In the genomic region with DNA sequence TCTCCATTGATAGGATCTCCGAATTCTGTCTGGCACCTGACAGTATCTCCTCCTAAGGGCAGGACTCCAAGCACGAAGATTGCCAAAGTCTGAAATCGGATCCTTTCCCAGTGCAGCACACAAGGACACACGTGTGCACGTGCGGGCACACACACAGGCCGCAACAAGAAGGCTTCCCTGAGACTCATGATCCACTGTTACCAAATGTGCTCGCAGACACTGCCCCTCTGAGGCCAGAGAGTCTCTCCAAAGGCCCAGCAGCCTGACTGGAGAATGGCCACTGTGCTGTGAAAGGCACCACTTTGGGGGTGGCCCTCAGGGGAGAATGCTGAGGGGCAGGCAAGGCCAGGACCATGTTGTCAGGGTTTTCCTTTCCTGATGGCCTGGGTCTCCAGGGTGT, we compare ENCODE assay signal across 11 cellular contexts.
DNase-seq lines count a peak whose midpoint lies in the region; ATAC-seq, FAIRE-seq and TF ChIP-seq lines count a peak whose summit lies in the region.
"Had no signal": no experiment of that assay in that cellular context is flagged by ENCODE, and none has a peak within 500 bp of the region (broad histone marks: within the 10 kb centered on the region; RNA-seq: fewer than 3 reads in every experiment).

No MANE protein-coding gene starts in this region.

- no peak overlapping the region for H2BK120ac ChIP-seq in H1 (replicated peaks; ENCODE audit: low read depth, low read length)

- H3K4ac ChIP-seq in H1 (replicated peaks; ENCODE audit: insufficient read length, low read depth, low read length) = no peak overlapping the region

- no peak overlapping the region for H2BK15ac ChIP-seq in H1 (ENCODE audit: low read length)

- no peak overlapping the region for H3K18ac ChIP-seq in H1 (ENCODE audit: extremely low read depth, low read length)

- H3K9me3 ChIP-seq in H1 (ENCODE audit: insufficient read depth in 2 of 2, low read depth in 1 of 2, low read length in 1 of 2) = no peaks in the 10 kb centered on the region
- H3K9me3 ChIP-seq in tibial artery = no peaks in the 10 kb centered on the region

- peak; percentile 27 for DNase-seq in NCI-H82 (lab: John Stamatoyannopoulos, UW)
- no peak for DNase-seq in NCI-H82 treated with DMSO at 0.1 percent for 48 hours (lab: John Stamatoyannopoulos, UW; ENCODE audit: unreplicated experiment)
- DNase-seq in H1 (ENCODE audit: low read depth in 1 of 2, low spot score in 2 of 2) = no peak
- DNase-seq in tibial artery = peak in 1 of 2 donors; percentile 35
- DNase-seq in activated CD4-positive, CD25-positive, alpha-beta regulatory T cell (lab: John Stamatoyannopoulos, UW) = no peak
- DNase-seq in NCI-H146 (lab: John Stamatoyannopoulos, UW) = no peak
- DNase-seq: DND-41; naive B cell; stimulated activated CD4-positive, alpha-beta T cell treated with anti-CD3 and anti-CD28 coated beads, Interleukin-2, amount 100 ng/mL, for 48 hours had no signal

- H3K23ac ChIP-seq in H1 (ENCODE audit: insufficient read length) = no peak overlapping the region

- H3K79me2 ChIP-seq in H1 (ENCODE audit: control insufficient read depth in 1 of 2, insufficient read depth in 2 of 2, low read length in 2 of 2) = no peaks in the 10 kb centered on the region

- H3K14ac ChIP-seq in H1 (ENCODE audit: insufficient read length) = no peak overlapping the region

- no peak overlapping the region for H2BK5ac ChIP-seq in H1 (ENCODE audit: low read depth, low read length)

- 88% methylated on average over 8 of the region's 8 CpGs; no CpG with 5 or more reads in 1 of the 2 experiments for WGBS in H1 (ENCODE audit: extremely low coverage in 1 of 2, insufficient coverage in 1 of 2, insufficient read length in 1 of 2, insufficient replicate concordance in 2 of 2, low coverage in 1 of 2, low lambda C conversion rate in 2 of 2, missing lambda C conversion rate in 1 of 2), 2 experiments

- H2BK12ac ChIP-seq in H1 (ENCODE audit: low read depth, low read length) = no peak overlapping the region

- no peak for TF ChIP-seq EP300 in H1 (IDR thresholded peaks at IDR 0.05; ENCODE audit: borderline replicate concordance in 1 of 2, low read depth in 2 of 2, low read length in 2 of 2)

- TF ChIP-seq CTCF in H1 (IDR thresholded peaks at IDR 0.05; ENCODE audit: control extremely low read depth in 1 of 3, insufficient read depth in 1 of 3, low read depth in 1 of 3, low read length in 3 of 3) (peak; percentile 9 to 32 (median 29); a peak in 3 of 4 replicates), tibial artery (IDR thresholded peaks at IDR 0.05) (peak in 1 of 2 experiments; percentile 5)

- POLR2A ChIA-PET in H1 (lab: Charles Lee; ENCODE audit: partially characterized antibody) = interaction anchor here (1.2 to 1.7 kb wide), 2 partner anchors 13 to 319 kb away, joined by 3 to 5 read pairs; no protein-coding TSS in a partner anchor

- CTCF ChIA-PET in H1 (lab: Charles Lee; ENCODE audit: partially characterized antibody) = interaction anchor here (0.8 to 3.9 kb wide), 6 partner anchors 11 to 320 kb away, joined by 3 to 33 read pairs (median 8); no protein-coding TSS in a partner anchor

- no peak overlapping the region for H3K4me3 ChIP-seq in H1 (ENCODE audit: extremely low read depth in 1 of 4, insufficient read depth in 2 of 4, low read depth in 3 of 4, low read length in 4 of 4)
- no peak overlapping the region for H3K4me3 ChIP-seq in tibial artery

- no peak overlapping the region for H2AFZ ChIP-seq in H1 (ENCODE audit: low read length)

- ATAC-seq in GM19324 (IDR thresholded peaks at IDR 0.05; ENCODE audit: low FRiP score, unreplicated experiment) = no peak

- H3K9ac ChIP-seq in H1 (replicated peaks in 1 of 4; ENCODE audit: extremely low read depth in 1 of 4, low read depth in 3 of 4, low read length in 3 of 4) = no peak overlapping the region

- no peak for TF ChIP-seq POLR2A in H1 (IDR thresholded peaks at IDR 0.05; ENCODE audit: control extremely low read depth in 1 of 2, low read depth in 2 of 2, low read length in 2 of 2)

- H2BK20ac ChIP-seq in H1 (ENCODE audit: low read length) = no peak overlapping the region

- intact Hi-C loops in tibial artery (cut with DNase I; ENCODE audit: low total_unique reads) = no loop called here

- H3K36me3 ChIP-seq in H1 (ENCODE audit: control insufficient read depth in 2 of 4, insufficient read depth in 4 of 4, low read length in 3 of 4) = no peaks in the 10 kb centered on the region
- no peaks in the 10 kb centered on the region for H3K36me3 ChIP-seq in tibial artery

- H3K27ac ChIP-seq in H1 (ENCODE audit: low read depth, low read length) = no peak overlapping the region
- peak overlapping the region; percentile 38 for H3K27ac ChIP-seq in layer of hippocampus (ENCODE audit: low read depth, low read length)
- peak overlapping the region; percentile 13 to 44 for H3K27ac ChIP-seq in tibial artery

- no peaks in the 10 kb centered on the region for H3K79me1 ChIP-seq in H1 (ENCODE audit: low read depth, low read length)

- H3K4me1 ChIP-seq in H1 (replicated peaks in 1 of 4; ENCODE audit: control insufficient read depth in 3 of 4, insufficient read depth in 4 of 4, low read length in 3 of 4) = no peaks in the 10 kb centered on the region
- H3K4me1 ChIP-seq in tibial artery = peaks cover 0 to 20% (median 5%) of the 10 kb centered on the region in 4 donors

- no peak overlapping the region for H3K56ac ChIP-seq in H1 (replicated peaks; ENCODE audit: insufficient read length, low read depth, low read length)

- H4K20me1 ChIP-seq in H1 (replicated peaks in 1 of 2; ENCODE audit: control insufficient read depth in 1 of 2, insufficient read depth in 2 of 2, low read length in 2 of 2) = no peaks in the 10 kb centered on the region

- no peak overlapping the region for H4K5ac ChIP-seq in H1 (ENCODE audit: insufficient read length, low read depth, low read length)

- no peak overlapping the region for H4K91ac ChIP-seq in H1 (replicated peaks; ENCODE audit: insufficient read length, low read length)

- no peaks in the 10 kb centered on the region for H3K23me2 ChIP-seq in H1 (ENCODE audit: low read depth, low read length)

- no peak overlapping the region for H2AK5ac ChIP-seq in H1 (ENCODE audit: low read depth, low read length)

- peak; percentile 50 to 62 for TF ChIP-seq RAD21 in H1 (IDR thresholded peaks at IDR 0.05 in 1 of 2, conservative IDR thresholded peaks at IDR 0.05 in 1 of 2; ENCODE audit: low read depth in 2 of 2, low read length in 2 of 2)

- no peak for FAIRE-seq in H1 (lab: Jason Lieb, UNC)

- H3K27me3 ChIP-seq in H1 (replicated peaks in 1 of 4; ENCODE audit: control insufficient read depth in 3 of 4, extremely low read depth in 1 of 4, insufficient read depth in 3 of 4, low read length in 3 of 4) = 0 out of 7 replicates have a peak, but pooled peaks cover 0 to 2% (median 0%) of the 10 kb centered on the region in 4 experiments
- no peaks in the 10 kb centered on the region for H3K27me3 ChIP-seq in layer of hippocampus (ENCODE audit: control insufficient read depth, insufficient read depth, low read length)
- no peaks in the 10 kb centered on the region for H3K27me3 ChIP-seq in tibial artery

- H4K8ac ChIP-seq in H1 (ENCODE audit: extremely low read depth, insufficient read depth, low read length) = no peak overlapping the region

- H3K4me2 ChIP-seq in H1 (ENCODE audit: insufficient read depth in 1 of 2, low read depth in 2 of 2, low read length in 2 of 2) = no peak overlapping the region

TF ChIP-seq in H1, 55 proteins besides CTCF, POLR2A, EP300 and RAD21 (continues in another document):
- no peak for TF ChIP-seq SAP30 (IDR thresholded peaks at IDR 0.05; ENCODE audit: insufficient read depth, insufficient replicate concordance, low read length)
- TF ChIP-seq TAF1 (IDR thresholded peaks at IDR 0.05; ENCODE audit: low read depth, low read length) = no peak
- no peak for TF ChIP-seq KDM4A (IDR thresholded peaks at IDR 0.05; ENCODE audit: low read depth, low read length, severe bottlenecking)
- TF ChIP-seq MAX (IDR thresholded peaks at IDR 0.05) = no peak
- no peak for TF ChIP-seq CEBPB (IDR thresholded peaks at IDR 0.05; ENCODE audit: low read depth, low read length)
- TF ChIP-seq RNF2 (IDR thresholded peaks at IDR 0.05; ENCODE audit: borderline replicate concordance, low read depth, low read length, missing control alignments, poor library complexity, severe bottlenecking) = no peak
- TF ChIP-seq CTBP2 (IDR thresholded peaks at IDR 0.05; ENCODE audit: borderline replicate concordance, insufficient read depth, insufficient read length, low read length) = no peak
- TF ChIP-seq TEAD4 (IDR thresholded peaks at IDR 0.05; ENCODE audit: low read depth, low read length) = no peak
- TF ChIP-seq CREB1 (IDR thresholded peaks at IDR 0.05) = no peak
- TF ChIP-seq GABPA (IDR thresholded peaks at IDR 0.05; ENCODE audit: borderline replicate concordance, insufficient read depth, low read length) = no peak
- TF ChIP-seq GTF2F1 (IDR thresholded peaks at IDR 0.05; ENCODE audit: borderline replicate concordance, low read depth, low read length) = no peak
